ENCODE assay signal across 10 cellular contexts in the genomic region with DNA sequence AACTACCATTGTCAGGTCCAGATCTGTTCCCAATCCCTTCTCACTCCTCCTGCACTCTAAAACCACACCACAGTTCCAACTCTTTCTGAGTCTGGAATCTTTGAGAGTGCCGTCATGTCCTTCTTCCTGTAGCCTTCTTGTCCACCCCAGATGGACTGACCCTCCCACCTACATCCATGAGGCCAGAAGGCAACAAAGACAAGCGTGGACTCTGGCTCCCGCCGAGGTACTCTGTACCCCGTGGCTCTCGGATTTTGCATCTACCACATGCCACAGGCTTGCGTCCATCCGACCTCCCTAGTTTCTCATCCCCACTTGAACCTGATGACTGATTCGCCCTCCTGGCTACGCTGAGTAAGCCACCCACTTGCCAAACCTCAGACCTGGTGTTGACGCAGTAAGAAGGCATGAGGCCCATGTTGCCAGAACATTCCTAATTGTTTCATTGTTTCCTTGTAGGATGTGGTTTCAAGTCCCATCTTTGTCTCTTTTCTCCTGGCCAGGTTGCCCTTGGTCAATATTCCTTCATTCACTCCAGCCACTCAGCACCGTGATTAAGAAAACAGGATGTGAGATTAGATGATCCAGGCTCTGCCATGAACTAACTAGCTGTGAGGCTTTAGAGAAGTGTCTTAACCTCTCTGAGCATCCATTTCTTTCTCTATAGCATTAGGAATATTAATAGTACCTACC. TPM values are rescaled to one million over a fixed set of nuclear protein-coding genes. Genes with fewer than 3 reads are reported as not detected.
A peak's percentile ranks its signal among the peaks of the same experiment; 100 is the strongest.
DNase-seq lines count a peak whose midpoint lies in the region; ATAC-seq and TF ChIP-seq lines count a peak whose summit lies in the region.
"Had no signal": no experiment of that assay in that cellular context is flagged by ENCODE, and none has a peak within 500 bp of the region (broad histone marks: within the 10 kb centered on the region; RNA-seq: fewer than 3 reads in every experiment).

No MANE protein-coding gene starts in this region.

- POLR2A ChIA-PET in MCF 10A (lab: Yijun Ruan, JAX), result interaction anchor here (0.7 to 9.9 kb wide), 22 partner anchors 19 to 464 kb away, joined by 3 to 349 read pairs (median 6); a partner anchor contains a TSS

- peak overlapping the region; percentile 98 for H3K27ac Mint-ChIP-seq in MCF 10A (ENCODE audit: low read depth, unreplicated experiment)
- peak overlapping the region; percentile 85 for H3K27ac Mint-ChIP-seq in memory B cell
- H3K27ac Mint-ChIP-seq: activated CD8-positive, alpha-beta T cell treated with anti-CD3 and anti-CD28 coated beads, Interleukin-2, amount 10 ng/mL, durations not matched to agents 7 days and 5 days had no signal

- no peak for TF ChIP-seq CTCF in cardiac muscle cell (IDR thresholded peaks at IDR 0.05; ENCODE audit: low read depth, low read length)
- TF ChIP-seq CTCF in MCF 10A (IDR thresholded peaks at IDR 0.05; ENCODE audit: unreplicated experiment), result no peak

- peaks cover 11% of the 10 kb centered on the region for H3K4me1 ChIP-seq in cardiac muscle cell (ENCODE audit: low read depth)
- H3K4me1 ChIP-seq in urinary bladder (ENCODE audit: insufficient read depth), result no peaks in the 10 kb centered on the region

- DNase-seq in cardiac muscle cell (ENCODE audit: low read depth in 1 of 2, low spot score in 1 of 2) (peak in 1 of 2 donors; percentile 100), Right ventricle myocardium superior (no peak), MCF 10A (ENCODE audit: unreplicated experiment) (peak; percentile 99), memory B cell (ENCODE audit: low spot score in 2 of 2) (no peak), NCI-H1105 treated with DMSO at 0.1 percent for 48 hours (lab: John Stamatoyannopoulos, UW) (no peak)
- DNase-seq in activated effector memory CD4-positive, alpha-beta T cell treated with Interleukin-2 at 50 U/mL for 16 hours, result no peak
- DNase-seq: activated CD8-positive, alpha-beta T cell treated with anti-CD3 and anti-CD28 coated beads, Interleukin-2, amount 10 ng/mL, durations not matched to agents 7 days and 5 days; CD4-positive, CD25-positive, alpha-beta regulatory T cell had no signal

- WGBS in urinary bladder, result 90% methylated on average over 12 of the region's 12 CpGs

- BruUV-seq in MCF 10A (replicated peaks; lab: Mats Ljungman, UMichigan), result no TSS peak

- H3K27ac ChIP-seq in cardiac muscle cell (peak overlapping the region; percentile 35), urinary bladder (ENCODE audit: low read depth) (peak overlapping the region; percentile 68)

- no peaks in the 10 kb centered on the region for H3K27me3 ChIP-seq in cardiac muscle cell

- intact Hi-C loops in Right ventricle myocardium superior (cut with DNase I) (loop anchor here (5.0 to 10.0 kb wide), 2 partner anchors 40 to 52 kb away; no protein-coding TSS in a partner anchor), MCF 10A (cut with micrococcal nuclease) (loop anchor here (1.0 to 5.0 kb wide), 3 partner anchors 22 to 425 kb away; a partner anchor contains a TSS)

- no peaks in the 10 kb centered on the region for H3K27me3 Mint-ChIP-seq in MCF 10A (ENCODE audit: insufficient read depth, unreplicated experiment)
- H3K27me3 Mint-ChIP-seq in memory B cell, result no peaks in the 10 kb centered on the region
- H3K27me3 Mint-ChIP-seq: CD4-positive, CD25-positive, alpha-beta regulatory T cell had no signal

- H3K4me3 ChIP-seq in cardiac muscle cell, result no peak overlapping the region
- no peak overlapping the region for H3K4me3 ChIP-seq in urinary bladder (ENCODE audit: low read depth, low read length)

- H3K9me3 ChIP-seq in cardiac muscle cell (ENCODE audit: low read depth), result no peaks in the 10 kb centered on the region

- H3K36me3 Mint-ChIP-seq in MCF 10A (ENCODE audit: insufficient read depth, unreplicated experiment) (peaks cover 44% of the 10 kb centered on the region), memory B cell (peaks cover 4% of the 10 kb centered on the region)
- H3K36me3 Mint-ChIP-seq: CD4-positive, CD25-positive, alpha-beta regulatory T cell had no signal

- no peak for ATAC-seq in Right ventricle myocardium superior (ENCODE audit: poor library complexity)
- ATAC-seq in memory B cell (ENCODE audit: low read depth), result no peak
- no peak for ATAC-seq in GM19455 (IDR thresholded peaks at IDR 0.05; ENCODE audit: unreplicated experiment)
- ATAC-seq: activated CD8-positive, alpha-beta T cell treated with anti-CD3 and anti-CD28 coated beads, Interleukin-2, amount 10 ng/mL, durations not matched to agents 7 days and 5 days had no signal

- H3K4me1 Mint-ChIP-seq in MCF 10A (ENCODE audit: insufficient read depth, unreplicated experiment) (peaks cover 58% of the 10 kb centered on the region), memory B cell (peaks cover 13% of the 10 kb centered on the region)

- H3K36me3 ChIP-seq in cardiac muscle cell (no peaks in the 10 kb centered on the region), urinary bladder (ENCODE audit: insufficient read depth) (peaks cover 2% of the 10 kb centered on the region)

- H3K4me3 Mint-ChIP-seq in MCF 10A (ENCODE audit: unreplicated experiment), result peak overlapping the region; percentile 73
- no peak overlapping the region for H3K4me3 Mint-ChIP-seq in memory B cell
- H3K4me3 Mint-ChIP-seq: activated CD8-positive, alpha-beta T cell treated with anti-CD3 and anti-CD28 coated beads, Interleukin-2, amount 10 ng/mL, durations not matched to agents 7 days and 5 days; CD4-positive, CD25-positive, alpha-beta regulatory T cell had no signal

- CTCF ChIA-PET in MCF 10A (lab: Yijun Ruan, JAX), result interaction anchor here (0.5 to 3.1 kb wide), 17 partner anchors 12 to 97 kb away, joined by 3 to 13 read pairs (median 4); no protein-coding TSS in a partner anchor

- H3K9me3 Mint-ChIP-seq in MCF 10A (ENCODE audit: unreplicated experiment) (no peaks in the 10 kb centered on the region), memory B cell (peaks cover 2% of the 10 kb centered on the region)

RNA-seq across cellular contexts. Expression of a gene that starts 1.1 kb away (rescaled TPM):
- total RNA-seq in cardiac muscle cell, result 22.5 and 35.9 TPM in 2 replicates
- polyA plus RNA-seq in cardiac muscle cell, result 12.9 and 20.1 TPM in 2 replicates
- 89.6 TPM for total RNA-seq in Right ventricle myocardium superior
- total RNA-seq in MCF 10A (2022), result 168 and 186 TPM in 2 replicates
- 124 TPM for total RNA-seq in urinary bladder
- polyA plus RNA-seq in urinary bladder, result 42.4 TPM
